ENCODE assay signal across 22 cellular contexts in the genomic region with DNA sequence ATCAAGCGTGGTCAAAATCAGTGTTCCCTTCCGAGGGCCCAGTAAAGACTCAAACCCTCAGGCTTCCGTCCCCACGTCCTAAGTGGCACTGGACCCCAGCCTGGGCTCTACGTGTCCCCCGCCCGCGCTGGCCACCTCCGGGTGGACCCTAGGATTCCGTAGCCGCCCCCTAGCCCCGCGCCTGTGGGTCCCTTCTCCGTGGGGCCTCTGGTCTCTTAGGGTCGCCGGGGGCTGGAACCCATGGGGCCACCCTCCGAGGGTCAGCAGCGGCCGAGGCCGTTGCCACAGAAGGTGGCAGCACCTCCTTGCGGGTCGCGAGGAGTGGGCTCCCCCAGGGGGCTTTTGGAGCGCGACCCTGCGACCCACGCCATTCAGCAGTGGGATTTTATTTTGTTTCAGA.
A peak's percentile ranks its signal among the peaks of the same experiment; 100 is the strongest.
DNase-seq lines count a peak whose midpoint lies in the region; ATAC-seq lines count a peak whose summit lies in the region.
"Had no signal": no experiment of that assay in that cellular context is flagged by ENCODE, and none has a peak within 500 bp of the region (broad histone marks: within the 10 kb centered on the region; RNA-seq: fewer than 3 reads in every experiment).

No MANE protein-coding gene starts in this region.

- H3K4me3 Mint-ChIP-seq in stimulated activated naive CD8-positive, alpha-beta T cell treated with anti-CD3 and anti-CD28 coated beads, Interleukin-15, amount 100 ng/mL, for 72 hours = no peak overlapping the region
- H3K4me3 Mint-ChIP-seq: CD14-positive monocyte; CD4-positive, alpha-beta T cell; CD8-positive, alpha-beta memory T cell had no signal

- no peak overlapping the region for H3K4ac ChIP-seq in mesenchymal stem cell (ENCODE audit: low read depth in 1 of 2, low read length in 2 of 2)

- intact Hi-C loops in posterior vena cava (cut with DNase I) = loop anchor here in 1 of 2 donors (10.0 kb wide), 1 partner anchor 132 kb away; no protein-coding TSS in a partner anchor

- no peaks in the 10 kb centered on the region for H3K79me1 ChIP-seq in mesenchymal stem cell (replicated peaks; ENCODE audit: low read length, poor library complexity, severe bottlenecking)

- H3K9me3 ChIP-seq in mesenchymal stem cell (ENCODE audit: control insufficient read depth, low read length) = no peaks in the 10 kb centered on the region
- H3K9me3 ChIP-seq: A549; BE2C; BLaER1 treated with 17β-estradiol and CSF1 and Interleukin-3, amounts not matched to agents 10 nM and 100 nM had no signal

- no peak overlapping the region for H2AK5ac ChIP-seq in mesenchymal stem cell (ENCODE audit: low read length, severe bottlenecking)

- H3K36me3 ChIP-seq in mesenchymal stem cell (ENCODE audit: control insufficient read depth in 1 of 2, insufficient read depth in 2 of 2, low read depth in 1 of 2, low read length in 2 of 2) = no peaks in the 10 kb centered on the region
- H3K36me3 ChIP-seq: BE2C; BLaER1 treated with 17β-estradiol and CSF1 and Interleukin-3, amounts not matched to agents 10 nM and 100 nM had no signal

- no peak overlapping the region for H3K14ac ChIP-seq in mesenchymal stem cell (ENCODE audit: low read length in 2 of 2)

- H2BK120ac ChIP-seq in mesenchymal stem cell (ENCODE audit: low read depth, low read length) = no peak overlapping the region

- no peaks in the 10 kb centered on the region for H3K27me3 ChIP-seq in mesenchymal stem cell (ENCODE audit: control insufficient read depth in 1 of 2, insufficient read depth in 1 of 2, low read length in 2 of 2)
- H3K27me3 ChIP-seq: BE2C; BLaER1 treated with 17β-estradiol and CSF1 and Interleukin-3, amounts not matched to agents 10 nM and 100 nM had no signal

- no peaks in the 10 kb centered on the region for H3K4me1 ChIP-seq in mesenchymal stem cell (ENCODE audit: control insufficient read depth, insufficient read depth, low read depth, low read length)
- H3K4me1 ChIP-seq: BE2C had no signal

- H2BK5ac ChIP-seq in mesenchymal stem cell (ENCODE audit: low read depth, low read length, poor library complexity, severe bottlenecking) = no peak overlapping the region

- 94% methylated on average over 26 of the region's 27 CpGs for WGBS in mesenchymal stem cell

- H3K4me3 ChIP-seq in mesenchymal stem cell (ENCODE audit: insufficient read depth in 1 of 2, low read depth in 1 of 2, low read length in 2 of 2) = no peak overlapping the region
- H3K4me3 ChIP-seq: A549; BLaER1 treated with 17β-estradiol and CSF1 and Interleukin-3, amounts not matched to agents 10 nM and 100 nM; GM12878 had no signal

- no peak overlapping the region for H4K91ac ChIP-seq in mesenchymal stem cell (ENCODE audit: low read length)

- H3K9ac ChIP-seq in mesenchymal stem cell (ENCODE audit: low read length) = no peak overlapping the region
- H3K9ac ChIP-seq: BLaER1 treated with 17β-estradiol and CSF1 and Interleukin-3, amounts not matched to agents 10 nM and 100 nM had no signal

- no peak overlapping the region for H3K18ac ChIP-seq in mesenchymal stem cell (ENCODE audit: low read depth in 1 of 2, low read length in 2 of 2)

- no peak for DNase-seq in stimulated activated naive CD8-positive, alpha-beta T cell treated with anti-CD3 and anti-CD28 coated beads, Interleukin-15, amount 100 ng/mL, for 72 hours
- DNase-seq in stimulated activated naive CD8-positive, alpha-beta T cell treated with anti-CD3 and anti-CD28 coated beads, Interleukin-15, Interleukin-2, amounts not matched to agents 100 U/mL and 50 U/mL, for 24 hours = no peak
- DNase-seq in mesenchymal stem cell = no peak
- peak; percentile 76 for DNase-seq in posterior vena cava (ENCODE audit: low spot score)
- DNase-seq in dermis blood vessel endothelial cell = no peak
- no peak for DNase-seq in NCI-H345 treated with DMSO at 0.1 percent for 48 hours (lab: John Stamatoyannopoulos, UW; ENCODE audit: unreplicated experiment)
- DNase-seq: 8988T; ACHN; AML-193; BE2C; CD4-positive, alpha-beta T cell; CD8-positive, alpha-beta memory T cell; DMS 273 treated with DMSO at 0.1 percent for 48 hours; DMS79; EL; GDM1; H7; HCEC 1CT had no signal

- peak overlapping the region; percentile 70 for H2BK15ac ChIP-seq in mesenchymal stem cell (ENCODE audit: low read depth, poor library complexity, severe bottlenecking)

- no peak overlapping the region for H3K23ac ChIP-seq in mesenchymal stem cell (ENCODE audit: low read length in 2 of 2)

- no peak overlapping the region for H4K8ac ChIP-seq in mesenchymal stem cell (ENCODE audit: low read length)

- H3K27ac ChIP-seq in mesenchymal stem cell (ENCODE audit: low read length, poor library complexity, severe bottlenecking) = no peak overlapping the region
- H3K27ac ChIP-seq: A549; BLaER1 treated with 17β-estradiol and CSF1 and Interleukin-3, amounts not matched to agents 10 nM and 100 nM had no signal

- no peaks in the 10 kb centered on the region for H3K9me3 Mint-ChIP-seq in stimulated activated naive CD8-positive, alpha-beta T cell treated with anti-CD3 and anti-CD28 coated beads, Interleukin-15, amount 100 ng/mL, for 72 hours
- H3K9me3 Mint-ChIP-seq: CD14-positive monocyte; CD4-positive, alpha-beta T cell; CD8-positive, alpha-beta memory T cell had no signal

- no peaks in the 10 kb centered on the region for H3K4me1 Mint-ChIP-seq in stimulated activated naive CD8-positive, alpha-beta T cell treated with anti-CD3 and anti-CD28 coated beads, Interleukin-15, amount 100 ng/mL, for 72 hours
- H3K4me1 Mint-ChIP-seq: CD14-positive monocyte; CD8-positive, alpha-beta memory T cell had no signal

- no peaks in the 10 kb centered on the region for H3K27me3 Mint-ChIP-seq in stimulated activated naive CD8-positive, alpha-beta T cell treated with anti-CD3 and anti-CD28 coated beads, Interleukin-15, amount 100 ng/mL, for 72 hours
- H3K27me3 Mint-ChIP-seq: CD4-positive, alpha-beta T cell had no signal

- no peak overlapping the region for H2AFZ ChIP-seq in mesenchymal stem cell (ENCODE audit: low read depth, low read length)

- no peak overlapping the region for H2BK12ac ChIP-seq in mesenchymal stem cell (ENCODE audit: low read length in 2 of 2)

- ATAC-seq in stimulated activated naive CD8-positive, alpha-beta T cell treated with anti-CD3 and anti-CD28 coated beads, Interleukin-15, amount 100 ng/mL, for 72 hours = peak; percentile 38
- ATAC-seq in stimulated activated naive CD8-positive, alpha-beta T cell treated with anti-CD3 and anti-CD28 coated beads, Interleukin-15, Interleukin-2, amounts not matched to agents 100 U/mL and 50 U/mL, for 24 hours = no peak
- ATAC-seq: A549, GM12878 had no signal

- no peak overlapping the region for H3K27ac Mint-ChIP-seq in stimulated activated naive CD8-positive, alpha-beta T cell treated with anti-CD3 and anti-CD28 coated beads, Interleukin-15, amount 100 ng/mL, for 72 hours
- H3K27ac Mint-ChIP-seq: CD14-positive monocyte; CD4-positive, alpha-beta T cell; CD8-positive, alpha-beta memory T cell had no signal

- no peak overlapping the region for H3K4me2 ChIP-seq in mesenchymal stem cell (ENCODE audit: low read length, poor library complexity, severe bottlenecking)
- H3K4me2 ChIP-seq: A549; BLaER1 treated with 17β-estradiol and CSF1 and Interleukin-3, amounts not matched to agents 10 nM and 100 nM had no signal
